Comparison of ENCODE assay signal across 26 cellular contexts in genomic region chr7:86930554-86931307, GRCh38.
DNase-seq lines count a peak whose midpoint lies in the region; ATAC-seq, FAIRE-seq and TF ChIP-seq lines count a peak whose summit lies in the region.
"Had no signal": no experiment of that assay in that cellular context is flagged by ENCODE, and none has a peak within 500 bp of the region (broad histone marks: within the 10 kb centered on the region; RNA-seq: fewer than 3 reads in every experiment).

No MANE protein-coding gene starts in this region.

- H3K9me3 ChIP-seq in RWPE2 (ENCODE audit: severe bottlenecking) = no peaks in the 10 kb centered on the region
- H3K9me3 ChIP-seq: HAP-1, SJCRH30 had no signal

- no peak for DNase-seq in activated CD4-positive, alpha-beta T cell treated with anti-CD3 and anti-CD28 coated beads for 36 hours
- DNase-seq in activated CD4-positive, alpha-beta T cell treated with anti-CD3 and anti-CD28 coated beads, Interleukin-2, amount 50 U/mL, for 4 hours = no peak
- DNase-seq in GM12892 (ENCODE audit: insufficient read length) = no peak
- no peak for DNase-seq in RWPE2 (ENCODE audit: low spot score)
- peak; percentile 11 for DNase-seq in fibroblast of mammary gland (ENCODE audit: low read depth)
- DNase-seq in SIG-M5 (lab: John Stamatoyannopoulos, UW) = no peak
- DNase-seq: ACHN; AML-193; Calu3; CD8-positive, alpha-beta memory T cell; DMS153; MV-4-11; NCI-H1105 treated with DMSO at 0.1 percent for 48 hours; NCI-H2029 treated with DMSO at 0.1 percent for 48 hours; NCI-H226; NCI-H510A treated with DMSO at 0.1 percent for 48 hours; NCI-H748 treated with DMSO at 0.1 percent for 48 hours; SJCRH30 had no signal

- CTCF ChIA-PET in activated CD4-positive, alpha-beta T cell treated with anti-CD3 and anti-CD28 coated beads for 36 hours (lab: Charles Lee) = interaction anchor here (0.8 to 1.7 kb wide), 4 partner anchors 11 to 218 kb away, joined by 4 to 7 read pairs (median 4); no protein-coding TSS in a partner anchor

- H3K4me3 ChIP-seq in RWPE2 (ENCODE audit: severe bottlenecking) (no peak overlapping the region), fibroblast of mammary gland (ENCODE audit: control insufficient read depth, low read depth, low read length) (no peak overlapping the region)
- H3K4me3 ChIP-seq: HAP-1, SJCRH30 had no signal

- H3K27me3 Mint-ChIP-seq in activated CD4-positive, alpha-beta T cell treated with anti-CD3 and anti-CD28 coated beads for 36 hours = peaks cover 5% of the 10 kb centered on the region

- FAIRE-seq in GM12892 (lab: Jason Lieb, UNC) = peak; percentile 50
- FAIRE-seq: GM12891 had no signal

- H3K4me3 Mint-ChIP-seq in activated CD4-positive, alpha-beta T cell treated with anti-CD3 and anti-CD28 coated beads for 36 hours = no peak overlapping the region
- H3K4me3 Mint-ChIP-seq: CD8-positive, alpha-beta memory T cell had no signal

- POLR2A ChIA-PET in activated CD4-positive, alpha-beta T cell treated with anti-CD3 and anti-CD28 coated beads for 36 hours (lab: Charles Lee) = interaction anchor here (0.6 kb wide), 1 partner anchor 222 kb away, joined by 3 read pairs; the partner anchor contains the start of gene DMTF1

- peak; percentile 25 for ATAC-seq in activated CD4-positive, alpha-beta T cell treated with anti-CD3 and anti-CD28 coated beads for 36 hours
- no peak for ATAC-seq in RWPE2 (ENCODE audit: low read depth)
- ATAC-seq in GM19035 (IDR thresholded peaks at IDR 0.05; ENCODE audit: unreplicated experiment) = no peak
- no peak for ATAC-seq in HG03039 (IDR thresholded peaks at IDR 0.05; ENCODE audit: unreplicated experiment)
- ATAC-seq: Panc1 had no signal

- H3K27me3 ChIP-seq in RWPE2 (ENCODE audit: insufficient read depth, poor library complexity, severe bottlenecking) = no peaks in the 10 kb centered on the region
- H3K27me3 ChIP-seq: SJCRH30 had no signal

- H3K27ac ChIP-seq in RWPE2 (ENCODE audit: poor library complexity, severe bottlenecking) = peak overlapping the region; percentile 83
- H3K27ac ChIP-seq: 22Rv1, C4-2B, KMS-11, SJCRH30 had no signal

- TF ChIP-seq POLR2A in GM12892 (IDR thresholded peaks at IDR 0.05; ENCODE audit: low read depth, low read length) = no peak

- intact Hi-C loops in activated CD4-positive, alpha-beta T cell treated with anti-CD3 and anti-CD28 coated beads for 36 hours (cut with DNase I, micrococcal nuclease) = loop anchor here (1.0 to 5.0 kb wide), 2 partner anchors 49 to 287 kb away; partner anchors contain the start of gene TMEM243 (in 1 of the 2)

- H3K4me1 ChIP-seq in RWPE2 (ENCODE audit: insufficient read depth, poor library complexity, severe bottlenecking) = peaks cover 16% of the 10 kb centered on the region
- H3K4me1 ChIP-seq: HAP-1, SJCRH30 had no signal

- H3K4me1 Mint-ChIP-seq in activated CD4-positive, alpha-beta T cell treated with anti-CD3 and anti-CD28 coated beads for 36 hours = peaks cover 13% of the 10 kb centered on the region
- H3K4me1 Mint-ChIP-seq: CD8-positive, alpha-beta memory T cell had no signal

- H3K36me3 Mint-ChIP-seq in activated CD4-positive, alpha-beta T cell treated with anti-CD3 and anti-CD28 coated beads for 36 hours (ENCODE audit: low read depth) = no peaks in the 10 kb centered on the region
- H3K36me3 Mint-ChIP-seq: CD8-positive, alpha-beta memory T cell had no signal

- no peak overlapping the region for H3K27ac Mint-ChIP-seq in activated CD4-positive, alpha-beta T cell treated with anti-CD3 and anti-CD28 coated beads for 36 hours

- H3K9me3 Mint-ChIP-seq in activated CD4-positive, alpha-beta T cell treated with anti-CD3 and anti-CD28 coated beads for 36 hours (ENCODE audit: low read depth) = no peaks in the 10 kb centered on the region
- H3K9me3 Mint-ChIP-seq: CD8-positive, alpha-beta memory T cell had no signal

- peaks cover 18% of the 10 kb centered on the region for H3K36me3 ChIP-seq in RWPE2 (ENCODE audit: low read depth)
- H3K36me3 ChIP-seq: HAP-1, SJCRH30 had no signal

- TF ChIP-seq CTCF in RWPE2 (IDR thresholded peaks at IDR 0.05; ENCODE audit: poor library complexity, severe bottlenecking) (no peak), fibroblast of mammary gland (conservative IDR thresholded peaks at IDR 0.05; ENCODE audit: control insufficient read depth, insufficient read depth, low read depth, low read length) (no peak)
